ENCODE assay signal across 16 cellular contexts in genomic region chr6:9224539-9224938, GRCh38.
DNase-seq lines count a peak whose midpoint lies in the region; TF ChIP-seq lines count a peak whose summit lies in the region.
"Had no signal": no experiment of that assay in that cellular context is flagged by ENCODE, and none has a peak within 500 bp of the region (broad histone marks: within the 10 kb centered on the region; RNA-seq: fewer than 3 reads in every experiment).

No MANE protein-coding gene starts in this region.

- peaks cover 22% of the 10 kb centered on the region for H3K4me1 Mint-ChIP-seq in mesothelial cell of epicardium

- H3K27me3 ChIP-seq in testis, result no peaks in the 10 kb centered on the region
- H3K27me3 ChIP-seq: MG63 had no signal

- TF ChIP-seq CTCF in epithelial cell of esophagus (IDR thresholded peaks at IDR 0.05; ENCODE audit: insufficient read depth, low read depth, low read length, missing control alignments) (no peak), mesothelial cell of epicardium (IDR thresholded peaks at IDR 0.05; ENCODE audit: unreplicated experiment) (no peak), testis (IDR thresholded peaks at IDR 0.05) (no peak)

- no peaks in the 10 kb centered on the region for H3K27me3 Mint-ChIP-seq in mesothelial cell of epicardium (ENCODE audit: low read depth)

- TF ChIP-seq POLR2A in testis (IDR thresholded peaks at IDR 0.05), result no peak

- H3K27ac ChIP-seq in testis, result no peak overlapping the region
- H3K27ac ChIP-seq: A549 had no signal

- peaks cover 19% of the 10 kb centered on the region for H3K36me3 Mint-ChIP-seq in mesothelial cell of epicardium

- no peak overlapping the region for H3K4me3 ChIP-seq in epithelial cell of esophagus (ENCODE audit: low read length)
- no peak overlapping the region for H3K4me3 ChIP-seq in testis
- H3K4me3 ChIP-seq: A549, K562, MG63 had no signal

- DNase-seq in EL, result peak; percentile 30
- peak; percentile 38 for DNase-seq in NCI-H460 (ENCODE audit: extremely low read depth, low read depth)
- DNase-seq in epithelial cell of esophagus (ENCODE audit: low read depth), result peak; percentile 73
- no peak for DNase-seq in mesothelial cell of epicardium (ENCODE audit: low spot score in 2 of 2, unreplicated experiment in 2 of 2)
- no peak for DNase-seq in NCI-H2227 (lab: John Stamatoyannopoulos, UW; ENCODE audit: unreplicated experiment)
- no peak for DNase-seq in pons (ENCODE audit: low spot score)
- DNase-seq in testis, result no peak
- DNase-seq: AML-193, Caco-2, DMS53, MG63, NCI-H2029 treated with DMSO at 0.1 percent for 48 hours, NCI-H526, OCI-M1 had no signal

- intact Hi-C loops in testis (cut with DNase I; ENCODE audit: low total_unique reads), result no loop called here

- H3K27ac Mint-ChIP-seq in mesothelial cell of epicardium, result peak overlapping the region; percentile 68

- peaks cover 45% of the 10 kb centered on the region for H3K9me3 Mint-ChIP-seq in mesothelial cell of epicardium

- H3K4me1 ChIP-seq in testis, result no peaks in the 10 kb centered on the region
- H3K4me1 ChIP-seq: A549 had no signal

- no peaks in the 10 kb centered on the region for H3K36me3 ChIP-seq in testis (ENCODE audit: low read depth, missing control alignments)
- H3K36me3 ChIP-seq: MG63 had no signal

- H3K4me3 Mint-ChIP-seq in mesothelial cell of epicardium, result no peak overlapping the region

- H3K9me3 ChIP-seq in testis, result no peaks in the 10 kb centered on the region
- H3K9me3 ChIP-seq: A549, Caco-2 had no signal

- 79 to 89% methylated on average over 1 of the region's 1 CpG for WGBS in testis, 2 donors

Comparison
In these comparisons a context has a peak if more than half of its experiments do, and no peak if none do; other contexts are left out.
1. DNase-seq: peak in EL (single experiment), NCI-H460 (single experiment) and epithelial cell of esophagus (single experiment); none in mesothelial cell of epicardium (0 of 2), NCI-H2227 (single experiment), pons (single experiment) and testis (single experiment).